In genomic region chr2:11498543-11499034, GRCh38 we compare ENCODE assay signal across 9 cellular contexts. TPM values are rescaled to one million over a fixed set of nuclear protein-coding genes. Genes with fewer than 3 reads are reported as not detected.
DNase-seq lines count a peak whose midpoint lies in the region; ATAC-seq and TF ChIP-seq lines count a peak whose summit lies in the region.
"Had no signal": no experiment of that assay in that cellular context is flagged by ENCODE, and none has a peak within 500 bp of the region (broad histone marks: within the 10 kb centered on the region; RNA-seq: fewer than 3 reads in every experiment).

No MANE protein-coding gene starts in this region.

- H3K27ac ChIP-seq in gastroesophageal sphincter, result peak overlapping the region in 3 of 4 donors; percentile 32 to 55 (median 54)
- no peak overlapping the region for H3K27ac ChIP-seq in naive thymus-derived CD4-positive, alpha-beta T cell (ENCODE audit: low read depth, low read length)
- H3K27ac ChIP-seq: lower lobe of right lung had no signal

- H3K4me3 Mint-ChIP-seq in naive thymus-derived CD4-positive, alpha-beta T cell, result no peak overlapping the region

- H3K4me1 ChIP-seq in gastroesophageal sphincter, result peaks cover 0 to 8% (median 3%) of the 10 kb centered on the region in 3 donors
- H3K4me1 ChIP-seq in naive thymus-derived CD4-positive, alpha-beta T cell (ENCODE audit: control insufficient read depth in 2 of 2, insufficient read depth in 2 of 2, low read length in 2 of 2), result no peaks in the 10 kb centered on the region
- H3K4me1 ChIP-seq: lower lobe of right lung had no signal

- peaks cover 0 to 10% (median 0%) of the 10 kb centered on the region in 5 donors for H3K36me3 Mint-ChIP-seq in naive thymus-derived CD4-positive, alpha-beta T cell

- peak; percentile 95 for ATAC-seq in GM21717 (IDR thresholded peaks at IDR 0.05; ENCODE audit: unreplicated experiment)
- ATAC-seq in gastroesophageal sphincter, result peak; percentile 77
- peak; percentile 87 for ATAC-seq in sciatic nerve
- no peak for ATAC-seq in naive thymus-derived CD4-positive, alpha-beta T cell

- no peak for TF ChIP-seq CTCF in GM12864 (IDR thresholded peaks at IDR 0.05; ENCODE audit: low read depth, low read length, missing control alignments)
- TF ChIP-seq CTCF in gastroesophageal sphincter (IDR thresholded peaks at IDR 0.05), result no peak

- no peaks in the 10 kb centered on the region for H3K9me3 ChIP-seq in gastroesophageal sphincter
- H3K9me3 ChIP-seq in naive thymus-derived CD4-positive, alpha-beta T cell (ENCODE audit: control insufficient read depth in 2 of 3, low read length in 3 of 3), result no peaks in the 10 kb centered on the region
- H3K9me3 ChIP-seq: lower lobe of right lung had no signal

- 53 to 60% methylated on average over 3 to 6 of the region's 9 CpGs for WGBS in gastroesophageal sphincter (ENCODE audit: low coverage in 1 of 2), 2 donors

- peaks cover 3 to 37% (median 22%) of the 10 kb centered on the region in 5 donors for H3K27me3 Mint-ChIP-seq in naive thymus-derived CD4-positive, alpha-beta T cell

- H3K4me3 ChIP-seq in GM12864 (ENCODE audit: low read depth, low read length), result no peak overlapping the region
- H3K4me3 ChIP-seq in gastroesophageal sphincter, result no peak overlapping the region
- H3K4me3 ChIP-seq in naive thymus-derived CD4-positive, alpha-beta T cell (ENCODE audit: low read length), result no peak overlapping the region
- H3K4me3 ChIP-seq: lower lobe of right lung had no signal

- POLR2A ChIA-PET in naive thymus-derived CD4-positive, alpha-beta T cell (lab: Charles Lee), result no interaction called here

- no peak for TF ChIP-seq POLR2A in gastroesophageal sphincter (IDR thresholded peaks at IDR 0.05)

- no peak overlapping the region for H3K27ac Mint-ChIP-seq in naive thymus-derived CD4-positive, alpha-beta T cell

- CTCF ChIA-PET in naive thymus-derived CD4-positive, alpha-beta T cell (lab: Charles Lee), result no interaction called here

- peaks cover 0 to 6% (median 0%) of the 10 kb centered on the region in 7 donors for H3K4me1 Mint-ChIP-seq in naive thymus-derived CD4-positive, alpha-beta T cell

- DNase-seq in GM12864 (ENCODE audit: low read depth) (peak; percentile 61), LoVo (ENCODE audit: low spot score) (peak; percentile 32), sciatic nerve (ENCODE audit: low spot score) (peak; percentile 79), Kasumi-1 (lab: John Stamatoyannopoulos, UW) (no peak)
- DNase-seq in stimulated activated naive CD4-positive, alpha-beta T cell (lab: John Stamatoyannopoulos, UW), result no peak
- no peak for DNase-seq in naive thymus-derived CD4-positive, alpha-beta T cell
- DNase-seq: lower lobe of right lung had no signal

- TF ChIP-seq EP300 in gastroesophageal sphincter (IDR thresholded peaks at IDR 0.05), result no peak

- peaks cover 25% of the 10 kb centered on the region for H3K27me3 ChIP-seq in gastroesophageal sphincter
- no peaks in the 10 kb centered on the region for H3K27me3 ChIP-seq in naive thymus-derived CD4-positive, alpha-beta T cell (ENCODE audit: control insufficient read depth in 2 of 2, insufficient read depth in 2 of 2, low read length in 2 of 2)

- no peaks in the 10 kb centered on the region for H3K36me3 ChIP-seq in gastroesophageal sphincter
- H3K36me3 ChIP-seq in naive thymus-derived CD4-positive, alpha-beta T cell (ENCODE audit: control insufficient read depth in 2 of 3, insufficient read depth in 3 of 3, low read length in 3 of 3), result no peaks in the 10 kb centered on the region
- H3K36me3 ChIP-seq: lower lobe of right lung had no signal

- intact Hi-C loops in sciatic nerve (cut with DNase I), result no loop called here
- intact Hi-C loops in naive thymus-derived CD4-positive, alpha-beta T cell (cut with micrococcal nuclease), result no loop called here

- H3K9me3 Mint-ChIP-seq in naive thymus-derived CD4-positive, alpha-beta T cell, result peaks cover 0 to 5% (median 0%) of the 10 kb centered on the region in 11 donors

RNA-seq across cellular contexts. Expression of gene E2F6, which starts 32.6 kb away (rescaled TPM):
- 10 to 100 TPM; 15.6 to 20.1 (median 19.6) TPM for total RNA-seq in gastroesophageal sphincter
- total RNA-seq in sciatic nerve, result 14.1 TPM
- total RNA-seq in naive thymus-derived CD4-positive, alpha-beta T cell, result 10 to 100 TPM in 2 of 5 experiments, 1 to 10 TPM in 3; 6.2 to 11.6 (median 9.2) TPM
- 1 to 10 TPM; 3.1 to 4.3 TPM for polyA plus RNA-seq in naive thymus-derived CD4-positive, alpha-beta T cell

RNA-seq across cellular contexts. Expression of gene GREB1, which starts 35.3 kb away (rescaled TPM):
- 1 to 10 TPM; 3.1 to 8.8 (median 6.5) TPM for total RNA-seq in gastroesophageal sphincter
- 6.5 TPM for total RNA-seq in sciatic nerve
- under 1 TPM in 4 of 5 experiments, not detected in 1; 0.14 to 0.82 (median 0.25) TPM for total RNA-seq in naive thymus-derived CD4-positive, alpha-beta T cell
- polyA plus RNA-seq in naive thymus-derived CD4-positive, alpha-beta T cell, result not detected

Comparison
In these comparisons a context has a peak if more than half of its experiments do, and no peak if none do; other contexts are left out.
1. DNase-seq: peak in GM12864 (single experiment), LoVo (single experiment) and sciatic nerve (single experiment); none in stimulated activated naive CD4-positive, alpha-beta T cell (0 of 6), naive thymus-derived CD4-positive, alpha-beta T cell (0 of 9) and Kasumi-1 (0 of 2).